In genomic region chr9:122767821-122768220, GRCh38 we compare ENCODE assay signal across 24 cellular contexts. TPM values are rescaled to one million over a fixed set of nuclear protein-coding genes. Genes with fewer than 3 reads are reported as not detected.
"Had no signal": no experiment of that assay in that cellular context is flagged by ENCODE, and none has a peak within 500 bp of the region (broad histone marks: within the 10 kb centered on the region; RNA-seq: fewer than 3 reads in every experiment).

No MANE protein-coding gene starts in this region.

- H3K27ac ChIP-seq: HL-60, KMS-11 had no signal

- H3K4me3 ChIP-seq: K562 had no signal

- DNase-seq: Kasumi-1, MM.1S, NCI-H1092 treated with DMSO at 0.1 percent for 48 hours, NCI-H1436, NCI-H187, NCI-H2029, NCI-H2081 treated with DMSO at 0.1 percent for 48 hours, NCI-H2171, NCI-H226, NCI-H446, NCI-H510A, NCI-H524 treated with DMSO at 0.1 percent for 48 hours, NCI-H69, NCI-H774, Right ventricle myocardium superior, RPMI8226, SIG-M5, SK-N-SH had no signal

- H3K4me2 ChIP-seq: KMS-11, SK-N-SH had no signal

- H3K9ac ChIP-seq: KMS-11, SK-N-SH had no signal

- H3K9me3 ChIP-seq: SK-N-SH had no signal

RNA-seq across cellular contexts. Expression of gene OR5C1, which starts 20.9 kb away (rescaled TPM):
- total RNA-seq: K562, M059J, Right ventricle myocardium superior, SK-MEL-5 had no signal
- polyA plus RNA-seq: IgD-negative memory B cell, K562, SK-N-SH had no signal

RNA-seq across cellular contexts. Expression of gene OR1L6, which starts 25.7 kb away (rescaled TPM):
- total RNA-seq: K562, M059J, Right ventricle myocardium superior, SK-MEL-5 had no signal
- polyA plus RNA-seq: IgD-negative memory B cell, K562, SK-N-SH had no signal

RNA-seq across cellular contexts. Expression of gene OR1K1, which starts 32.1 kb away (rescaled TPM):
- total RNA-seq: K562, M059J, Right ventricle myocardium superior, SK-MEL-5 had no signal
- polyA plus RNA-seq: IgD-negative memory B cell, K562, SK-N-SH had no signal

RNA-seq across cellular contexts. Expression of gene OR1L4, which starts 44.0 kb away (rescaled TPM):
- total RNA-seq: K562, M059J, Right ventricle myocardium superior, SK-MEL-5 had no signal
- polyA plus RNA-seq: IgD-negative memory B cell, K562, SK-N-SH had no signal
